In the genomic region with DNA sequence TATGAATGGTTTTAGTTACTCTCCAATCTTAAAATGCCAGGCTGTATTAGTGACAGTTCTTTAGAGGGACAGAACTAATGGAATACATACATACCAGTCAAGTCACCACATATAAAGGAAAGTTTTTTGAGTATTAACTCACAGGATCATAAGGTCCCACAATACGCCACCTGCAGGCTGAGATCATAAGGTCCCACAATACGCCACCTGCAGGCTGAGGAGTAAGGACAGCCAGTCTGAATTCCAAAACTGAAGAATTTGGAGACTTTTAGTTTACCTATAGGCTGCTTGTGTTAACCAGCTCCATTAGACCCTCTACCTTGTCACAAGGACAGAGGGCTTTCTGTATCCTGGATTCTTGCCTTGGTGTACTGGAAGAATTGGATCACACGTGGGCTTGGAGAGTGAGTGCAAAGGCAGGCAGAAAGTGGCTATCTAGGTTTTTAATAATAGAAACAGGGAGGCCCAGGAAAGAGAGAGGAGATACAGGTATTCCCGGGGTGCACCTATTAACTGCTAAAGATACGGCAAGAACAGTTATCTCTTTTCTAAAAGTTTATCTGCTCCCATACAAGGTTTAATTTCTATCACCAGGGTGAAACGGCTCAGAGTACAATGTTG, we compare ENCODE assay signal across 8 cellular contexts.
DNase-seq lines count a peak whose midpoint lies in the region; TF ChIP-seq lines count a peak whose summit lies in the region.

No MANE protein-coding gene starts in this region.

- no peak overlapping the region for H3K27ac ChIP-seq in mammary epithelial cell (ENCODE audit: insufficient read depth, low read depth, low read length)
- no peak overlapping the region for H3K27ac ChIP-seq in spleen
- H3K27ac ChIP-seq in tibial nerve, result no peak overlapping the region

- H3K36me3 ChIP-seq in MG63 (no peaks in the 10 kb centered on the region), mammary epithelial cell (ENCODE audit: insufficient read depth, low read length) (no peaks in the 10 kb centered on the region), spleen (no peaks in the 10 kb centered on the region), tibial nerve (no peaks in the 10 kb centered on the region)

- 51% methylated on average over 6 of the region's 6 CpGs for WGBS in mammary epithelial cell (ENCODE audit: low coverage, missing lambda C conversion rate)
- WGBS in spleen, 5 donors, result 71 to 81% (median 75%) methylated on average over 6 of the region's 6 CpGs
- 68 to 70% methylated on average over 6 of the region's 6 CpGs for WGBS in tibial nerve, 2 donors

- H3K4me3 ChIP-seq in HFF-Myc (replicated peaks; ENCODE audit: low read depth, low read length) (no peak overlapping the region), MG63 (no peak overlapping the region), mammary epithelial cell (replicated peaks in 1 of 3; ENCODE audit: insufficient read depth in 1 of 3, low read depth in 2 of 3, low read length in 3 of 3) (no peak overlapping the region), spleen (no peak overlapping the region), tibial nerve (no peak overlapping the region)

- TF ChIP-seq POLR2A in spleen (IDR thresholded peaks at IDR 0.05), result no peak
- TF ChIP-seq POLR2A in tibial nerve (IDR thresholded peaks at IDR 0.05), result no peak

- intact Hi-C loops in mammary epithelial cell (cut with micrococcal nuclease), result no loop called here
- intact Hi-C loops in spleen (cut with DNase I; ENCODE audit: low total_unique reads), result no loop called here

- BruUV-seq in mammary epithelial cell (replicated peaks; lab: Mats Ljungman, UMichigan), result no TSS peak

- CTCF ChIA-PET in mammary epithelial cell (lab: Charles Lee; ENCODE audit: low non-redundant PET), result no interaction called here

- H3K9me3 ChIP-seq in MG63, result no peaks in the 10 kb centered on the region
- no peaks in the 10 kb centered on the region for H3K9me3 ChIP-seq in mammary epithelial cell (replicated peaks; ENCODE audit: insufficient read depth, low read length)
- H3K9me3 ChIP-seq in spleen, result no peaks in the 10 kb centered on the region
- H3K9me3 ChIP-seq in tibial nerve, result no peaks in the 10 kb centered on the region

- H3K4me1 ChIP-seq in mammary epithelial cell (ENCODE audit: insufficient read depth, low read length) (no peaks in the 10 kb centered on the region), spleen (no peaks in the 10 kb centered on the region), tibial nerve (no peaks in the 10 kb centered on the region)

- TF ChIP-seq EP300 in tibial nerve (IDR thresholded peaks at IDR 0.05), result no peak

- in situ Hi-C loops in mammary epithelial cell (cut with MboI; ENCODE audit: low sequenced_read_pairs in 2 of 2), result no loop called here

- H3K27me3 ChIP-seq in MG63 (no peaks in the 10 kb centered on the region), mammary epithelial cell (ENCODE audit: insufficient read depth, low read length) (peaks cover 3% of the 10 kb centered on the region), spleen (replicated peaks in 1 of 7) (no peaks in the 10 kb centered on the region), tibial nerve (no peaks in the 10 kb centered on the region)

- H2AFZ ChIP-seq in mammary epithelial cell (ENCODE audit: low read depth, low read length), result no peak overlapping the region

- no peak overlapping the region for H3K4me2 ChIP-seq in mammary epithelial cell (ENCODE audit: insufficient read depth, low read depth, low read length)

- dilution Hi-C loops in mammary epithelial cell (cut with HindIII; ENCODE audit: low sequenced_read_pairs), result no loop called here

- no peaks in the 10 kb centered on the region for H4K20me1 ChIP-seq in mammary epithelial cell (ENCODE audit: insufficient read depth, low read length)

- no peaks in the 10 kb centered on the region for H3K79me2 ChIP-seq in mammary epithelial cell (ENCODE audit: insufficient read depth, low read length)

- TF ChIP-seq CTCF in HFF-Myc (IDR thresholded peaks at IDR 0.05; ENCODE audit: low read depth, low read length, missing control alignments), result peak; percentile 18
- TF ChIP-seq CTCF in mammary epithelial cell (conservative IDR thresholded peaks at IDR 0.05 in 1 of 2, IDR thresholded peaks at IDR 0.05 in 1 of 2; ENCODE audit: extremely low read depth in 1 of 2, insufficient read depth in 1 of 2, low read depth in 1 of 2, low read length in 2 of 2), result peak; percentile 84 to 87
- peak in 7 of 11 experiments; percentile 17 to 48 (median 34) for TF ChIP-seq CTCF in spleen (IDR thresholded peaks at IDR 0.05 in 8 of 11, conservative IDR thresholded peaks at IDR 0.05 in 3 of 11)
- peak in 2 of 5 experiments; percentile 7 to 18 for TF ChIP-seq CTCF in tibial nerve (IDR thresholded peaks at IDR 0.05)

- no peak overlapping the region for H3K9ac ChIP-seq in mammary epithelial cell (ENCODE audit: insufficient read depth, low read length)

- DNase-seq in NCI-H82 (lab: John Stamatoyannopoulos, UW), result peak; percentile 59
- DNase-seq in NCI-H82 treated with DMSO at 0.1 percent for 48 hours (lab: John Stamatoyannopoulos, UW; ENCODE audit: unreplicated experiment), result no peak
- no peak for DNase-seq in HFF-Myc (ENCODE audit: extremely low read depth, low read depth)
- peak; percentile 15 for DNase-seq in MG63
- DNase-seq in mammary epithelial cell, result peak; percentile 35
- DNase-seq in spleen, result no peak
- DNase-seq in GM19238 (ENCODE audit: insufficient read length, low spot score), result no peak
- no peak for DNase-seq in tibial nerve (ENCODE audit: low spot score in 2 of 2)

Comparison
In these comparisons a context has a peak if more than half of its experiments do, and no peak if none do; other contexts are left out.
1. DNase-seq: peak in NCI-H82 (single experiment), MG63 (single experiment) and mammary epithelial cell (single experiment); none in NCI-H82 treated with DMSO at 0.1 percent for 48 hours (single experiment), HFF-Myc (single experiment), spleen (single experiment), GM19238 (single experiment) and tibial nerve (0 of 2).